2 cellular contexts compared by ENCODE assay signal in the genomic region with DNA sequence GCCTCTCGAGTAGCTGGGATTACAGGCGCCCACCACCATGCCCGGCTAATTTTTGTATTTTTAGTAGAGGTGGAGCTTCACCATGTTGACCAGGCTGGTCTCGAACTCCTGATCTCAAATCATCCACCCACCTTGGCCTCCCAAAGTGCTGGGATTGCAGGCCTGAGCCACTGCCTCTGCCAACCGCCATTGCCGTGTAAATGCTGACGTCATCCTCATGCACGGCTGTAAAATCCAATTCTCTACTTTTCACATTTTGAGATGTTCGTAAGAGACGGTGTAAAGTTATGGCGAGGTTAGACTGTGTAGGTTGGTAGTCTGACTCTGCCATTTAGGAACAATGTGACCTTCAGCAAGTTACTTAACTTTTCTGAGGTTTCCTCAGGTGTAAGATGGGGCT.
TF ChIP-seq lines count a peak whose summit lies in the region.

No MANE protein-coding gene starts in this region.

TF ChIP-seq in GM23338, 12 proteins besides CTCF, POLR2A, EP300 and RAD21 (continues in another document):
- TF ChIP-seq NANOG (IDR thresholded peaks at IDR 0.05; ENCODE audit: borderline replicate concordance) (no peak), STAT1 (IDR thresholded peaks at IDR 0.05; ENCODE audit: unreplicated experiment) (no peak), EZH2phosphoT487 (IDR thresholded peaks at IDR 0.05; ENCODE audit: unreplicated experiment) (no peak), JUNB (IDR thresholded peaks at IDR 0.05; ENCODE audit: unreplicated experiment) (no peak), EZH2 (IDR thresholded peaks at IDR 0.05; ENCODE audit: low read depth, unreplicated experiment) (no peak), REST (IDR thresholded peaks at IDR 0.05; ENCODE audit: unreplicated experiment) (no peak), CREB1 (CRISPR knock-in tag; IDR thresholded peaks at IDR 0.05; ENCODE audit: low read depth) (no peak), POLR2AphosphoS5 (IDR thresholded peaks at IDR 0.05; ENCODE audit: low read depth) (no peak)
- TF ChIP-seq, protein P1, sequence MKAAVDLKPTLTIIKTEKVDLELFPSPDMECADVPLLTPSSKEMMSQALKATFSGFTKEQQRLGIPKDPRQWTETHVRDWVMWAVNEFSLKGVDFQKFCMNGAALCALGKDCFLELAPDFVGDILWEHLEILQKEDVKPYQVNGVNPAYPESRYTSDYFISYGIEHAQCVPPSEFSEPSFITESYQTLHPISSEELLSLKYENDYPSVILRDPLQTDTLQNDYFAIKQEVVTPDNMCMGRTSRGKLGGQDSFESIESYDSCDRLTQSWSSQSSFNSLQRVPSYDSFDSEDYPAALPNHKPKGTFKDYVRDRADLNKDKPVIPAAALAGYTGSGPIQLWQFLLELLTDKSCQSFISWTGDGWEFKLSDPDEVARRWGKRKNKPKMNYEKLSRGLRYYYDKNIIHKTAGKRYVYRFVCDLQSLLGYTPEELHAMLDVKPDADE (IDR thresholded peaks at IDR 0.05): no peak
- TF ChIP-seq, protein P2, sequence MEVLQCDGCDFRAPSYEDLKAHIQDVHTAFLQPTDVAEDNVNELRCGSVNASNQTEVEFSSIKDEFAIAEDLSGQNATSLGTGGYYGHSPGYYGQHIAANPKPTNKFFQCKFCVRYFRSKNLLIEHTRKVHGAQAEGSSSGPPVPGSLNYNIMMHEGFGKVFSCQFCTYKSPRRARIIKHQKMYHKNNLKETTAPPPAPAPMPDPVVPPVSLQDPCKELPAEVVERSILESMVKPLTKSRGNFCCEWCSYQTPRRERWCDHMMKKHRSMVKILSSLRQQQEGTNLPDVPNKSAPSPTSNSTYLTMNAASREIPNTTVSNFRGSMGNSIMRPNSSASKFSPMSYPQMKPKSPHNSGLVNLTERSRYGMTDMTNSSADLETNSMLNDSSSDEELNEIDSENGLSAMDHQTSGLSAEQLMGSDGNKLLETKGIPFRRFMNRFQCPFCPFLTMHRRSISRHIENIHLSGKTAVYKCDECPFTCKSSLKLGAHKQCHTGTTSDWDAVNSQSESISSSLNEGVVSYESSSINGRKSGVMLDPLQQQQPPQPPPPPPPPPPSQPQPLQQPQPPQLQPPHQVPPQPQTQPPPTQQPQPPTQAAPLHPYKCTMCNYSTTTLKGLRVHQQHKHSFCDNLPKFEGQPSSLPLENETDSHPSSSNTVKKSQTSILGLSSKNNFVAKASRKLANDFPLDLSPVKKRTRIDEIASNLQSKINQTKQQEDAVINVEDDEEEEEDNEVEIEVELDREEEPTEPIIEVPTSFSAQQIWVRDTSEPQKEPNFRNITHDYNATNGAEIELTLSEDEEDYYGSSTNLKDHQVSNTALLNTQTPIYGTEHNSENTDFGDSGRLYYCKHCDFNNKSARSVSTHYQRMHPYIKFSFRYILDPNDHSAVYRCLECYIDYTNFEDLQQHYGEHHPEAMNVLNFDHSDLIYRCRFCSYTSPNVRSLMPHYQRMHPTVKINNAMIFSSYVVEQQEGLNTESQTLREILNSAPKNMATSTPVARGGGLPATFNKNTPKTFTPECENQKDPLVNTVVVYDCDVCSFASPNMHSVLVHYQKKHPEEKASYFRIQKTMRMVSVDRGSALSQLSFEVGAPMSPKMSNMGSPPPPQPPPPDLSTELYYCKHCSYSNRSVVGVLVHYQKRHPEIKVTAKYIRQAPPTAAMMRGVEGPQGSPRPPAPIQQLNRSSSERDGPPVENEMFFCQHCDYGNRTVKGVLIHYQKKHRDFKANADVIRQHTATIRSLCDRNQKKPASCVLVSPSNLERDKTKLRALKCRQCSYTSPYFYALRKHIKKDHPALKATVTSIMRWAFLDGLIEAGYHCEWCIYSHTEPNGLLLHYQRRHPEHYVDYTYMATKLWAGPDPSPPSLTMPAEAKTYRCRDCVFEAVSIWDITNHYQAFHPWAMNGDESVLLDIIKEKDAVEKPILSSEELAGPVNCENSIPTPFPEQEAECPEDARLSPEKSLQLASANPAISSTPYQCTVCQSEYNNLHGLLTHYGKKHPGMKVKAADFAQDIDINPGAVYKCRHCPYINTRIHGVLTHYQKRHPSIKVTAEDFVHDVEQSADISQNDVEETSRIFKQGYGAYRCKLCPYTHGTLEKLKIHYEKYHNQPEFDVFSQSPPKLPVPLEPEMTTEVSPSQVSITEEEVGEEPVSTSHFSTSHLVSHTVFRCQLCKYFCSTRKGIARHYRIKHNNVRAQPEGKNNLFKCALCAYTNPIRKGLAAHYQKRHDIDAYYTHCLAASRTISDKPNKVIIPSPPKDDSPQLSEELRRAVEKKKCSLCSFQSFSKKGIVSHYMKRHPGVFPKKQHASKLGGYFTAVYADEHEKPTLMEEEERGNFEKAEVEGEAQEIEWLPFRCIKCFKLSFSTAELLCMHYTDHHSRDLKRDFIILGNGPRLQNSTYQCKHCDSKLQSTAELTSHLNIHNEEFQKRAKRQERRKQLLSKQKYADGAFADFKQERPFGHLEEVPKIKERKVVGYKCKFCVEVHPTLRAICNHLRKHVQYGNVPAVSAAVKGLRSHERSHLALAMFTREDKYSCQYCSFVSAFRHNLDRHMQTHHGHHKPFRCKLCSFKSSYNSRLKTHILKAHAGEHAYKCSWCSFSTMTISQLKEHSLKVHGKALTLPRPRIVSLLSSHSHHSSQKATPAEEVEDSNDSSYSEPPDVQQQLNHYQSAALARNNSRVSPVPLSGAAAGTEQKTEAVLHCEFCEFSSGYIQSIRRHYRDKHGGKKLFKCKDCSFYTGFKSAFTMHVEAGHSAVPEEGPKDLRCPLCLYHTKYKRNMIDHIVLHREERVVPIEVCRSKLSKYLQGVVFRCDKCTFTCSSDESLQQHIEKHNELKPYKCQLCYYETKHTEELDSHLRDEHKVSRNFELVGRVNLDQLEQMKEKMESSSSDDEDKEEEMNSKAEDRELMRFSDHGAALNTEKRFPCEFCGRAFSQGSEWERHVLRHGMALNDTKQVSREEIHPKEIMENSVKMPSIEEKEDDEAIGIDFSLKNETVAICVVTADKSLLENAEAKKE (CRISPR knock-in tag; IDR thresholded peaks at IDR 0.05): no peak

TF ChIP-seq in K562, 482 proteins besides CTCF, POLR2A, EP300 and RAD21:
- TF ChIP-seq ATF3 (IDR thresholded peaks at IDR 0.05) (peak; percentile 69), ATF3 (CRISPR knock-in tag; conservative IDR thresholded peaks at IDR 0.05) (no peak), BHLHE40 (IDR thresholded peaks at IDR 0.05; ENCODE audit: low read length) (no peak), ZBTB33 (CRISPR knock-in tag; IDR thresholded peaks at IDR 0.05) (0 out of 2 replicates have a peak, but pooled peaks have one; percentile 42), CREB5 (CRISPR knock-in tag; IDR thresholded peaks at IDR 0.05) (no peak)
TF ChIP-seq in K562: peak in this region for 2.
